ENCODE assay signal across 8 cellular contexts in the genomic region with DNA sequence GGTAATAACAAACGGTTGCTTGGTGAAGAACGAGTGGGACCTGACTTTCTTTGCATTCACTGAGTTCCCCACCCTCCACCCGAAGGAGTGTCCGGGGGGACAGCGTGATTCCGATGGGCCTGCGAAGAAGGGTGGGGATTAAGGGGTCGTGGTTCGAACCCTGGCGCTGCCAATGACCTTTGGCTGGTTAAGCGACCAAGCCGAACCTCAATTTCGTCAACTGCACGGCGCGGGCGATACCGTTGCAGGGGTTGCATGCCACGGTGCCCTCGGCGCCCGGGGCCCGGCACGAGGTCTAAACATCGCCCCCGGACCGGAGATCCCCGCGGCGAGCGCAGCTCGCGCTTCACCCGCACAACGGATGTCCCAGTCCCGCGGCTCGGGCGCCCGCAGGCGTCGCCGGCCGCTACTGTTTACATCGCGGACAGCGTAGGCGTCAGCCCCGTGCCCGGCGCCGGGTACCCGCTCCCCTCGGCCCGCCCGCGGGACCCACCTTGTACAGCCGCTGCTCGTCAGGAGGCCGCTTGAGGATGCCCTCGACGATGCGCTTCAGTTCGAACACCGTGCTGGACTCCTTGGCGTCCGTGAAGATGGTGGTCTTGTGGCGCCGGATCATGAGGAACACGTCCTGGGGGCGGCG. TPM values are rescaled to one million over a fixed set of nuclear protein-coding genes. Genes with fewer than 3 reads are reported as not detected.
DNase-seq lines count a peak whose midpoint lies in the region; ATAC-seq, FAIRE-seq and TF ChIP-seq lines count a peak whose summit lies in the region.

No MANE protein-coding gene starts in this region.

- in situ Hi-C loops in astrocyte of the cerebellum (cut with HindIII; ENCODE audit: low sequenced_read_pairs), result loop anchor here (10.0 kb wide), 1 partner anchor 138 kb away; a partner anchor contains a TSS

- H3K79me2 ChIP-seq in keratinocyte (ENCODE audit: control insufficient read depth, insufficient read depth, low read length), result peaks cover 28% of the 10 kb centered on the region

- no peak for TF ChIP-seq POLR2A in H54 (IDR thresholded peaks at IDR 0.05; ENCODE audit: low read depth, low read length)

- H3K4me1 ChIP-seq in keratinocyte (ENCODE audit: control insufficient read depth, extremely low read depth, insufficient read depth, low read length), result peaks cover 16% of the 10 kb centered on the region

- no peaks in the 10 kb centered on the region for H3K9me3 Mint-ChIP-seq in stimulated activated effector memory CD8-positive, alpha-beta T cell treated with anti-CD3 and anti-CD28 coated beads, Interleukin-12 subunit alpha, Interleukin-12 subunit beta, amount 100 ng/mL, for 72 hours

- peaks cover 19% of the 10 kb centered on the region for H3K36me3 ChIP-seq in GM06990 (ENCODE audit: control insufficient read depth, insufficient read depth, low read length)
- H3K36me3 ChIP-seq in keratinocyte (ENCODE audit: control insufficient read depth in 2 of 2, extremely low read depth in 1 of 2, insufficient read depth in 2 of 2, low read length in 2 of 2), result peaks cover 18 to 21% of the 10 kb centered on the region in 2 experiments

- peak; percentile 63 for DNase-seq in GM06990 (ENCODE audit: extremely low read depth, insufficient read length)
- no peak for DNase-seq in LNCaP clone FGC (ENCODE audit: low read depth)
- DNase-seq in astrocyte of the cerebellum (ENCODE audit: low read depth), result no peak
- DNase-seq in keratinocyte (ENCODE audit: low read depth, low spot score), result no peak
- peak; percentile 40 to 77 for DNase-seq in stimulated activated effector memory CD8-positive, alpha-beta T cell treated with anti-CD3 and anti-CD28 coated beads, Interleukin-12 subunit alpha, Interleukin-12 subunit beta, amount 100 ng/mL, for 72 hours (ENCODE audit: low spot score in 2 of 2)
- DNase-seq in NCI-H2029 (lab: John Stamatoyannopoulos, UW), result no peak
- no peak for DNase-seq in H54 (ENCODE audit: insufficient read length, low spot score)

- peak overlapping the region; percentile 77 for H3K4me3 ChIP-seq in GM06990 (replicated peaks; ENCODE audit: low read depth, low read length)
- peak overlapping the region; percentile 75 for H3K4me3 ChIP-seq in LNCaP clone FGC (ENCODE audit: low read depth, low read length)
- H3K4me3 ChIP-seq in astrocyte of the cerebellum (ENCODE audit: low read depth, low read length), result peak overlapping the region; percentile 86
- H3K4me3 ChIP-seq in keratinocyte (ENCODE audit: control insufficient read depth in 2 of 3, extremely low read depth in 1 of 3, insufficient read depth in 2 of 3, low read depth in 1 of 3, low read length in 3 of 3), result peak overlapping the region; percentile 77 to 85 (median 78)

- H3K9me1 ChIP-seq in keratinocyte (ENCODE audit: control insufficient read depth, extremely low read depth, insufficient read depth, low read length), result no peaks in the 10 kb centered on the region

- H3K36me3 Mint-ChIP-seq in stimulated activated effector memory CD8-positive, alpha-beta T cell treated with anti-CD3 and anti-CD28 coated beads, Interleukin-12 subunit alpha, Interleukin-12 subunit beta, amount 100 ng/mL, for 72 hours, result peaks cover 53% of the 10 kb centered on the region

- H4K20me1 ChIP-seq in keratinocyte (ENCODE audit: control insufficient read depth, extremely low read depth, insufficient read depth, low read length), result peaks cover 3% of the 10 kb centered on the region

- TF ChIP-seq CTCF in GM06990 (IDR thresholded peaks at IDR 0.05; ENCODE audit: insufficient read depth, low read length, poor library complexity, severe bottlenecking) (no peak), LNCaP clone FGC (IDR thresholded peaks at IDR 0.05; ENCODE audit: control insufficient read depth, extremely low read depth, insufficient read depth) (no peak), astrocyte of the cerebellum (IDR thresholded peaks at IDR 0.05; ENCODE audit: low read depth, low read length, missing control alignments) (no peak), keratinocyte (optimal IDR thresholded peaks at IDR 0.05 in 1 of 3, IDR thresholded peaks at IDR 0.05 in 1 of 3, conservative IDR thresholded peaks at IDR 0.05 in 1 of 3; ENCODE audit: extremely low read depth in 1 of 3, insufficient read depth in 2 of 3, low read length in 3 of 3) (no peak)

- dilution Hi-C loops in keratinocyte (cut with MboI; ENCODE audit: extremely low pct_ligation_motif_present, low sequenced_read_pairs), result no loop called here

- peak; percentile 22 for ATAC-seq in GM21528 (IDR thresholded peaks at IDR 0.05; ENCODE audit: low FRiP score, unreplicated experiment)
- peak; percentile 55 for ATAC-seq in stimulated activated effector memory CD8-positive, alpha-beta T cell treated with anti-CD3 and anti-CD28 coated beads, Interleukin-12 subunit alpha, Interleukin-12 subunit beta, amount 100 ng/mL, for 72 hours

- peak overlapping the region; percentile 98 for H3K27ac Mint-ChIP-seq in stimulated activated effector memory CD8-positive, alpha-beta T cell treated with anti-CD3 and anti-CD28 coated beads, Interleukin-12 subunit alpha, Interleukin-12 subunit beta, amount 100 ng/mL, for 72 hours

- H3K27ac ChIP-seq in keratinocyte (ENCODE audit: control insufficient read depth, insufficient read depth, low read length), result peak overlapping the region; percentile 81

- peak overlapping the region; percentile 62 for H2AFZ ChIP-seq in keratinocyte (ENCODE audit: control insufficient read depth, low read length)

- no peaks in the 10 kb centered on the region for H3K9me3 ChIP-seq in keratinocyte (ENCODE audit: control insufficient read depth, low read depth, low read length)

- H3K4me2 ChIP-seq in keratinocyte (ENCODE audit: control insufficient read depth, extremely low read depth, insufficient read depth, low read depth, low read length), result peak overlapping the region; percentile 97

- peak overlapping the region; percentile 90 for H3K4me3 Mint-ChIP-seq in stimulated activated effector memory CD8-positive, alpha-beta T cell treated with anti-CD3 and anti-CD28 coated beads, Interleukin-12 subunit alpha, Interleukin-12 subunit beta, amount 100 ng/mL, for 72 hours

- FAIRE-seq in keratinocyte (lab: Jason Lieb, UNC) (no peak), H54 (lab: Jason Lieb, UNC) (no peak)

- H3K27me3 ChIP-seq in GM06990 (replicated peaks; ENCODE audit: control insufficient read depth, insufficient read depth, low read length) (no peaks in the 10 kb centered on the region), keratinocyte (ENCODE audit: control insufficient read depth, extremely low read depth, insufficient read depth, low read length) (no peaks in the 10 kb centered on the region)

- H3K4me1 Mint-ChIP-seq in stimulated activated effector memory CD8-positive, alpha-beta T cell treated with anti-CD3 and anti-CD28 coated beads, Interleukin-12 subunit alpha, Interleukin-12 subunit beta, amount 100 ng/mL, for 72 hours, result peaks cover 48% of the 10 kb centered on the region

- H3K9ac ChIP-seq in keratinocyte (ENCODE audit: control insufficient read depth, extremely low read depth, insufficient read depth, low read length), result peak overlapping the region; percentile 87

RNA-seq across cellular contexts. Expression of a gene that starts 0.5 kb away (rescaled TPM):
- 150 to 593 TPM (median 235 TPM) in 3 replicates for polyA plus RNA-seq in keratinocyte
- 204 TPM for polyA plus RNA-seq in keratinocyte (2011; ENCODE audit: low read depth)
- 166 and 381 TPM in 2 replicates for polyA plus RNA-seq in keratinocyte (2011; cell fraction: cytosol; rRNA removed)
- polyA plus RNA-seq in keratinocyte (2011; cell fraction: nucleus; rRNA removed), result 77.1 and 78.3 TPM in 2 replicates
- polyA plus RNA-seq in keratinocyte (2012; ENCODE audit: low replicate concordance), result 427 and 463 TPM in 2 replicates
- 135 to 251 TPM (median 221 TPM) in 3 replicates for polyA minus RNA-seq in keratinocyte
- polyA minus RNA-seq in keratinocyte (2011; cell fraction: cytosol; rRNA and poly(A)+ RNA removed), result 271 TPM
- 24.4 and 30.2 TPM in 2 replicates for polyA minus RNA-seq in keratinocyte (2011; cell fraction: nucleus; rRNA and poly(A)+ RNA removed)

RNA-seq across cellular contexts. Expression of a gene that starts 10.7 kb away (rescaled TPM):
- not detected in 3 replicates for polyA plus RNA-seq in keratinocyte
- polyA plus RNA-seq in keratinocyte (2011; ENCODE audit: low read depth), result not detected
- not detected in 2 replicates for polyA plus RNA-seq in keratinocyte (2011; cell fraction: cytosol; rRNA removed)
- polyA plus RNA-seq in keratinocyte (2011; cell fraction: nucleus; rRNA removed), result not detected in 2 replicates
- not detected in 2 replicates for polyA plus RNA-seq in keratinocyte (2012; ENCODE audit: low replicate concordance)
- polyA minus RNA-seq in keratinocyte, result not detected in 3 replicates
- not detected for polyA minus RNA-seq in keratinocyte (2011; cell fraction: cytosol; rRNA and poly(A)+ RNA removed)
- polyA minus RNA-seq in keratinocyte (2011; cell fraction: nucleus; rRNA and poly(A)+ RNA removed), result not detected in 2 replicates

RNA-seq across cellular contexts. Expression of a gene that starts 21.6 kb away (rescaled TPM):
- not detected in 3 replicates for polyA plus RNA-seq in keratinocyte
- not detected for polyA plus RNA-seq in keratinocyte (2011; ENCODE audit: low read depth)
- not detected in 2 replicates for polyA plus RNA-seq in keratinocyte (2011; cell fraction: cytosol; rRNA removed)
- polyA plus RNA-seq in keratinocyte (2011; cell fraction: nucleus; rRNA removed), result not detected in 2 replicates
- not detected in 2 replicates for polyA plus RNA-seq in keratinocyte (2012; ENCODE audit: low replicate concordance)
- not detected in 3 replicates for polyA minus RNA-seq in keratinocyte
- not detected for polyA minus RNA-seq in keratinocyte (2011; cell fraction: cytosol; rRNA and poly(A)+ RNA removed)
- polyA minus RNA-seq in keratinocyte (2011; cell fraction: nucleus; rRNA and poly(A)+ RNA removed), result not detected in 2 replicates

RNA-seq across cellular contexts. Expression of a gene that starts 24.2 kb away (rescaled TPM):
- polyA plus RNA-seq in keratinocyte, result 74.1 to 120 TPM (median 101 TPM) in 3 replicates
- polyA plus RNA-seq in keratinocyte (2011; ENCODE audit: low read depth), result 217 TPM
- polyA plus RNA-seq in keratinocyte (2011; cell fraction: cytosol; rRNA removed), result 78.2 and 121 TPM in 2 replicates
- polyA plus RNA-seq in keratinocyte (2011; cell fraction: nucleus; rRNA removed), result 884 and 1,047 TPM in 2 replicates
- polyA plus RNA-seq in keratinocyte (2012; ENCODE audit: low replicate concordance), result 295 and 403 TPM in 2 replicates
- polyA minus RNA-seq in keratinocyte, result 89.7 to 893 TPM (median 136 TPM) in 3 replicates
- polyA minus RNA-seq in keratinocyte (2011; cell fraction: cytosol; rRNA and poly(A)+ RNA removed), result 113 TPM
- 211 and 325 TPM in 2 replicates for polyA minus RNA-seq in keratinocyte (2011; cell fraction: nucleus; rRNA and poly(A)+ RNA removed)

RNA-seq across cellular contexts. Expression of a gene that starts 40.4 kb away (rescaled TPM):
- 0.52 to 1.0 TPM (median 0.99 TPM) in 3 replicates for polyA plus RNA-seq in keratinocyte
- polyA plus RNA-seq in keratinocyte (2011; ENCODE audit: low read depth), result not detected
- polyA plus RNA-seq in keratinocyte (2011; cell fraction: cytosol; rRNA removed), result 0.84 and 1.3 TPM in 2 replicates
- 2.1 and 3.0 TPM in 2 replicates for polyA plus RNA-seq in keratinocyte (2011; cell fraction: nucleus; rRNA removed)
- 0.66 and 1.7 TPM in 2 replicates for polyA plus RNA-seq in keratinocyte (2012; ENCODE audit: low replicate concordance)
- polyA minus RNA-seq in keratinocyte, result 1.5 to 3.2 TPM in 2 of 3 replicates, not detected in the other
- polyA minus RNA-seq in keratinocyte (2011; cell fraction: cytosol; rRNA and poly(A)+ RNA removed), result 4.6 TPM
- polyA minus RNA-seq in keratinocyte (2011; cell fraction: nucleus; rRNA and poly(A)+ RNA removed), result 1.3 and 1.7 TPM in 2 replicates

Comparison
In these comparisons a context has a peak if more than half of its experiments do, and no peak if none do; other contexts are left out.
1. DNase-seq: peak in GM06990 (single experiment) and stimulated activated effector memory CD8-positive, alpha-beta T cell treated with anti-CD3 and anti-CD28 coated beads, Interleukin-12 subunit alpha, Interleukin-12 subunit beta, amount 100 ng/mL, for 72 hours (2 of 2); none in LNCaP clone FGC (single experiment), astrocyte of the cerebellum (single experiment), keratinocyte (single experiment), NCI-H2029 (single experiment) and H54 (single experiment).
2. Peak in every context shown above with its lines, with median percentiles within 50 percentile points of each other: H3K4me3 ChIP-seq.